In the genomic region with DNA sequence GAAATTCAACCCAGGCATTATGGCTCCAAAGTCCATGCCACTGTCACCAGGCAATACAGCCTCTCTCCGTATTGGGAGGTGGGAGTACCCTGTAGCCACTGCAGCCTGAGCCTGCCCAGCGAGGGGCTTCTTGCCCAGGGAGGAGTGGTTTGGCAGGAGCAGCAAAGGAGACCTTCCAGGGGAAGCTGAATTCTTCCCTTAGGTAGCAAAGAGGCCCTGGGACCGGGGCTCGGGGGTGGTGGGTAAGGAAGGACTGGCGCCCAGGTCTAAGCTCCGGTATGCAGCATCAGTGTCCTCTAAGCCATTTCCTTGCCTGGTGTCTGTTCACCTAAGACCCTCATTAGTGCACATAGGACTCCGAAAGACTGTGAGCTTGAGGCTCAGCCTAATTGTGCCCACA, we compare ENCODE assay signal across 1 cellular context.
TF ChIP-seq lines count a peak whose summit lies in the region.

No MANE protein-coding gene starts in this region.

TF ChIP-seq in IMR-90, 13 proteins besides CTCF, POLR2A, EP300 and RAD21:
- TF ChIP-seq NFE2L2 (IDR thresholded peaks at IDR 0.05; ENCODE audit: low read depth, low read length), result no peak
- TF ChIP-seq RCOR1 (IDR thresholded peaks at IDR 0.05; ENCODE audit: insufficient replicate concordance, low read length), result no peak
- no peak for TF ChIP-seq FOS (IDR thresholded peaks at IDR 0.05; ENCODE audit: low read depth, low read length)
- no peak for TF ChIP-seq CEBPB (IDR thresholded peaks at IDR 0.05; ENCODE audit: low read depth, low read length)
